In the genomic region with DNA sequence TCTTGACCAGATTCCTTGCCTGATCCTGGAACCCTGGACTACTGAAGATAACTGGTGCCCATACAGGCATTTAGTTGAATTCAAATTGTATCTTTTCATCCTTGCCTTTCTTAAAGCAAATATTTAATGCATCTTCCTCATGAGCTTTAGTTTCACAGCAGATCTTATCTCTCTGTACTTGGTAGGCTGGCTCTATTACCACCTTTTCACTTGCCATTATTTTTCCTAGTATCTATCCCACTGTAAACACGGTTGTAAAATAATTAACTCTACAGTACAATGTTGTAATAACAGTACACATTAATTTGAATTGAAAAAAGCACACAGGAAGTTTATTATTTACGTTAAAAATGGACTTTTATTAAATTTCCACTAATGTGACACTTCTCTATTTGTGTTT, we compare ENCODE assay signal across 35 cellular contexts.
DNase-seq lines count a peak whose midpoint lies in the region; ATAC-seq, FAIRE-seq and TF ChIP-seq lines count a peak whose summit lies in the region.
"Had no signal": no experiment of that assay in that cellular context is flagged by ENCODE, and none has a peak within 500 bp of the region (broad histone marks: within the 10 kb centered on the region; RNA-seq: fewer than 3 reads in every experiment).

No MANE protein-coding gene starts in this region.

- no peak overlapping the region for H3K9ac ChIP-seq in HepG2 (ENCODE audit: insufficient read depth, low read depth, low read length)
- H3K9ac ChIP-seq: BLaER1; BLaER1 treated with 17β-estradiol and CSF1 and Interleukin-3, amounts not matched to agents 10 nM and 100 nM had no signal

- H3K4me1 Mint-ChIP-seq in Caco-2 (ENCODE audit: low read depth, unreplicated experiment), result peaks cover 13% of the 10 kb centered on the region
- H3K4me1 Mint-ChIP-seq: B cell; CD14-positive monocyte; CD4-positive, alpha-beta memory T cell; CD4-positive, CD25-positive, alpha-beta regulatory T cell; CD8-positive, alpha-beta memory T cell had no signal

- H3K36me3 ChIP-seq in right lobe of liver (no peaks in the 10 kb centered on the region), HepG2 (replicated peaks in 1 of 2; ENCODE audit: control insufficient read depth in 1 of 2, insufficient read depth in 2 of 2, low read length in 2 of 2) (no peaks in the 10 kb centered on the region), Caco-2 (ENCODE audit: control insufficient read depth, insufficient read depth, low read length) (no peaks in the 10 kb centered on the region)
- H3K36me3 ChIP-seq: BE2C; BLaER1; BLaER1 treated with 17β-estradiol and CSF1 and Interleukin-3, amounts not matched to agents 10 nM and 100 nM had no signal

- H3K4me3 Mint-ChIP-seq in Caco-2 (ENCODE audit: unreplicated experiment), result no peak overlapping the region
- H3K4me3 Mint-ChIP-seq: B cell; CD14-positive monocyte; CD4-positive, alpha-beta memory T cell; CD4-positive, alpha-beta T cell; CD4-positive, CD25-positive, alpha-beta regulatory T cell; CD8-positive, alpha-beta T cell had no signal

- H3K27ac Mint-ChIP-seq in Caco-2 (ENCODE audit: unreplicated experiment), result peak overlapping the region; percentile 32
- H3K27ac Mint-ChIP-seq: B cell; CD14-positive monocyte; CD4-positive, alpha-beta memory T cell; CD4-positive, alpha-beta T cell; CD4-positive, CD25-positive, alpha-beta regulatory T cell; CD8-positive, alpha-beta memory T cell; CD8-positive, alpha-beta T cell had no signal

- H3K9me3 Mint-ChIP-seq in Caco-2 (ENCODE audit: unreplicated experiment), result no peaks in the 10 kb centered on the region
- H3K9me3 Mint-ChIP-seq: CD4-positive, alpha-beta T cell had no signal

- BruUV-seq in HepG2 (replicated peaks; lab: Mats Ljungman, UMichigan) (no TSS peak), Caco-2 (replicated peaks; lab: Mats Ljungman, UMichigan) (no TSS peak)

- H3K4me2 ChIP-seq in HepG2 (ENCODE audit: low read depth, low read length), result no peak overlapping the region
- H3K4me2 ChIP-seq: A549; BLaER1; BLaER1 treated with 17β-estradiol and CSF1 and Interleukin-3, amounts not matched to agents 10 nM and 100 nM had no signal

- peak; percentile 11 to 61 (median 42) for ATAC-seq in right lobe of liver
- no peak for ATAC-seq in HepG2
- ATAC-seq in left lobe of liver, result peak; percentile 24
- no peak for ATAC-seq in GM19351 (IDR thresholded peaks at IDR 0.05; ENCODE audit: unreplicated experiment)
- no peak for ATAC-seq in HG03039 (IDR thresholded peaks at IDR 0.05; ENCODE audit: unreplicated experiment)
- ATAC-seq: A549; CD8-positive, alpha-beta T cell had no signal

- POLR2A ChIA-PET in HepG2 (lab: Yijun Ruan, JAX), result no interaction called here
- POLR2A ChIA-PET in Caco-2 (lab: Charles Lee), result no interaction called here

- CTCF ChIA-PET in HepG2 (lab: Yijun Ruan, JAX; ENCODE audit: low intra/inter-chr PET ratio, low total read pairs), result no interaction called here
- CTCF ChIA-PET in Caco-2 (lab: Charles Lee), result no interaction called here

- in situ Hi-C loops in HepG2 (cut with HindIII; ENCODE audit: extremely low pct_ligation_motif_present, low pct_unique_long_range_greater_than_20kb), result no loop called here

- intact Hi-C loops in right lobe of liver (cut with DNase I), result no loop called here
- intact Hi-C loops in HepG2 (cut with micrococcal nuclease; ENCODE audit: unreplicated experiment), result no loop called here
- intact Hi-C loops in Caco-2 (cut with micrococcal nuclease; ENCODE audit: unreplicated experiment), result loop anchor here (1.0 kb wide), 1 partner anchor 301 kb away; no protein-coding TSS in a partner anchor

- TF ChIP-seq POLR2A in right lobe of liver (IDR thresholded peaks at IDR 0.05) (no peak), HepG2 (IDR thresholded peaks at IDR 0.05; ENCODE audit: insufficient read depth in 1 of 2, low read depth in 2 of 2, low read length in 2 of 2) (no peak)

- no peak for TF ChIP-seq CTCF in right lobe of liver (IDR thresholded peaks at IDR 0.05)
- TF ChIP-seq CTCF in HepG2 (CRISPR knock-in tag; IDR thresholded peaks at IDR 0.05), result no peak
- TF ChIP-seq CTCF in Caco-2 (IDR thresholded peaks at IDR 0.05; ENCODE audit: insufficient read depth in 1 of 2, low read depth in 1 of 2, low read length in 1 of 2, severe bottlenecking in 1 of 2, unreplicated experiment in 1 of 2), result no peak
- TF ChIP-seq CTCF in LNCaP clone FGC (IDR thresholded peaks at IDR 0.05; ENCODE audit: control insufficient read depth, extremely low read depth, insufficient read depth), result no peak

- H3K36me3 Mint-ChIP-seq in Caco-2 (ENCODE audit: insufficient read depth, unreplicated experiment), result no peaks in the 10 kb centered on the region
- H3K36me3 Mint-ChIP-seq: CD14-positive monocyte; CD4-positive, alpha-beta memory T cell; CD4-positive, CD25-positive, alpha-beta regulatory T cell; CD8-positive, alpha-beta memory T cell; CD8-positive, alpha-beta T cell had no signal

- H2AFZ ChIP-seq in HepG2 (ENCODE audit: low read length), result no peak overlapping the region

- H3K27ac ChIP-seq in right lobe of liver (no peak overlapping the region), HepG2 (ENCODE audit: extremely low read length, insufficient read depth, low read length) (no peak overlapping the region)
- H3K27ac ChIP-seq: 22Rv1; A549; BLaER1; BLaER1 treated with 17β-estradiol and CSF1 and Interleukin-3, amounts not matched to agents 10 nM and 100 nM; C4-2B had no signal

- no peak overlapping the region for H3K4me3 ChIP-seq in right lobe of liver
- H3K4me3 ChIP-seq in HepG2 (replicated peaks in 1 of 3; ENCODE audit: insufficient read depth in 1 of 3, low read depth in 2 of 3, low read length in 3 of 3), result no peak overlapping the region
- H3K4me3 ChIP-seq in Caco-2 (ENCODE audit: low read depth, low read length), result no peak overlapping the region
- H3K4me3 ChIP-seq in LNCaP clone FGC (ENCODE audit: low read depth, low read length), result no peak overlapping the region
- H3K4me3 ChIP-seq: A549; BLaER1; BLaER1 treated with 17β-estradiol and CSF1 and Interleukin-3, amounts not matched to agents 10 nM and 100 nM had no signal

- H4K20me1 ChIP-seq in HepG2 (ENCODE audit: insufficient read depth, low read length), result no peaks in the 10 kb centered on the region
- H4K20me1 ChIP-seq: BLaER1; BLaER1 treated with 17β-estradiol and CSF1 and Interleukin-3, amounts not matched to agents 10 nM and 100 nM had no signal

- DNase-seq in right lobe of liver (no peak), HepG2 (ENCODE audit: low spot score) (no peak), Caco-2 (no peak), LNCaP clone FGC (ENCODE audit: low read depth) (peak; percentile 7), left lobe of liver (ENCODE audit: low spot score) (no peak)
- no peak for DNase-seq in activated CD4-positive, alpha-beta T cell treated with anti-CD3 and anti-CD28 coated beads, Interleukin-2, amount 50 U/mL, for 4 hours
- DNase-seq: 8988T; ACHN; AML-193; BE2C; C1 segment of cervical spinal cord; Calu3; CD4-positive, alpha-beta memory T cell; CD4-positive, alpha-beta T cell; CD4-positive, CD25-positive, alpha-beta regulatory T cell; CD8-positive, alpha-beta memory T cell; CD8-positive, alpha-beta T cell; COR-L47; DMS 273 treated with DMSO at 0.1 percent for 48 hours; DMS153; DMS53; DMS79; DMS79 treated with DMSO at 0.1 percent for 48 hours; DND-41; EL had no signal

- no peaks in the 10 kb centered on the region for H3K27me3 Mint-ChIP-seq in Caco-2 (ENCODE audit: insufficient read depth, unreplicated experiment)
- H3K27me3 Mint-ChIP-seq: B cell; CD4-positive, alpha-beta memory T cell; CD4-positive, alpha-beta T cell; CD4-positive, CD25-positive, alpha-beta regulatory T cell; CD8-positive, alpha-beta memory T cell had no signal

- no peaks in the 10 kb centered on the region for H3K9me3 ChIP-seq in right lobe of liver
- no peaks in the 10 kb centered on the region for H3K9me3 ChIP-seq in HepG2 (ENCODE audit: low read length)
- no peaks in the 10 kb centered on the region for H3K9me3 ChIP-seq in Caco-2
- H3K9me3 ChIP-seq: A549; BE2C; BLaER1; BLaER1 treated with 17β-estradiol and CSF1 and Interleukin-3, amounts not matched to agents 10 nM and 100 nM had no signal

- TF ChIP-seq RAD21 in HepG2 (CRISPR knock-in tag; IDR thresholded peaks at IDR 0.05), result no peak

- no peak for FAIRE-seq in HepG2 (lab: Jason Lieb, UNC)
- FAIRE-seq: A549, D721Med had no signal

- no peak for TF ChIP-seq EP300 in HepG2 (IDR thresholded peaks at IDR 0.05; ENCODE audit: low read depth in 2 of 2, low read length in 2 of 2)
- no peak for TF ChIP-seq EP300 in HepG2 (CRISPR knock-in tag; IDR thresholded peaks at IDR 0.05; ENCODE audit: borderline replicate concordance)

- WGBS in right lobe of liver (ENCODE audit: insufficient coverage, low coverage, low lambda C conversion rate, missing lambda C conversion rate), result 10% methylated on average over 2 of the region's 2 CpGs
- WGBS in HepG2 (ENCODE audit: low lambda C conversion rate), result 1% methylated on average over 2 of the region's 2 CpGs

- H3K27me3 ChIP-seq in right lobe of liver, result no peaks in the 10 kb centered on the region
- H3K27me3 ChIP-seq in HepG2 (ENCODE audit: control insufficient read depth in 1 of 2, insufficient read depth in 2 of 2, low read length in 2 of 2), result no peaks in the 10 kb centered on the region
- no peaks in the 10 kb centered on the region for H3K27me3 ChIP-seq in Caco-2 (replicated peaks; ENCODE audit: control insufficient read depth, insufficient read depth, low read length)
- H3K27me3 ChIP-seq: BE2C; BLaER1; BLaER1 treated with 17β-estradiol and CSF1 and Interleukin-3, amounts not matched to agents 10 nM and 100 nM had no signal

- no peaks in the 10 kb centered on the region for H3K79me2 ChIP-seq in HepG2 (ENCODE audit: insufficient read depth, low read length)

- H3K4me1 ChIP-seq in right lobe of liver (peaks cover 0 to 6% (median 2%) of the 10 kb centered on the region in 4 donors), HepG2 (ENCODE audit: insufficient read depth, low read length) (no peaks in the 10 kb centered on the region), Caco-2 (peaks cover 19% of the 10 kb centered on the region)
- H3K4me1 ChIP-seq: A549; BLaER1; BLaER1 treated with 17β-estradiol and CSF1 and Interleukin-3, amounts not matched to agents 10 nM and 100 nM had no signal

TF ChIP-seq in HepG2, 621 proteins besides CTCF, POLR2A, EP300 and RAD21 (continues in another document):
- TF ChIP-seq AGO2 (optimal IDR thresholded peaks at IDR 0.05; ENCODE audit: low read depth, low read length), result no peak
- TF ChIP-seq MAF1 (CRISPR knock-in tag; IDR thresholded peaks at IDR 0.05; ENCODE audit: borderline replicate concordance), result no peak
- no peak for TF ChIP-seq FOXA1 (IDR thresholded peaks at IDR 0.05)
- TF ChIP-seq FOXA1 (CRISPR knock-in tag; IDR thresholded peaks at IDR 0.05), result no peak
- TF ChIP-seq ZNF382 (CRISPR knock-in tag; IDR thresholded peaks at IDR 0.05; ENCODE audit: borderline replicate concordance), result no peak
- no peak for TF ChIP-seq KLF12 (CRISPR knock-in tag; IDR thresholded peaks at IDR 0.05; ENCODE audit: borderline replicate concordance)
- TF ChIP-seq RELA (CRISPR knock-in tag; IDR thresholded peaks at IDR 0.05), result no peak
- TF ChIP-seq ZNF761 (CRISPR knock-in tag; conservative IDR thresholded peaks at IDR 0.05), result no peak
- no peak for TF ChIP-seq ETV5 (CRISPR knock-in tag; IDR thresholded peaks at IDR 0.05; ENCODE audit: borderline replicate concordance)
- no peak for TF ChIP-seq FOXP1 (IDR thresholded peaks at IDR 0.05)
- TF ChIP-seq FOXP1 (CRISPR knock-in tag; IDR thresholded peaks at IDR 0.05), result no peak
- TF ChIP-seq LCORL (IDR thresholded peaks at IDR 0.05), result no peak
- TF ChIP-seq LCORL (CRISPR knock-in tag; IDR thresholded peaks at IDR 0.05), result no peak

Comparison
In these comparisons a context has a peak if more than half of its experiments do, and no peak if none do; other contexts are left out.
1. ATAC-seq: peak in right lobe of liver (4 of 4) and left lobe of liver (single experiment); none in HepG2 (single experiment), GM19351 (single experiment) and HG03039 (single experiment).